Comparison of ENCODE assay signal across 35 cellular contexts in genomic region chr17:58165981-58166380, GRCh38. TPM values are rescaled to one million over a fixed set of nuclear protein-coding genes. Genes with fewer than 3 reads are reported as not detected.
"Had no signal": no experiment of that assay in that cellular context is flagged by ENCODE, and none has a peak within 500 bp of the region (broad histone marks: within the 10 kb centered on the region; RNA-seq: fewer than 3 reads in every experiment).

No MANE protein-coding gene starts in this region.

- FAIRE-seq: bronchial epithelial cell, colon had no signal

- H3K4me1 Mint-ChIP-seq: WTC11 had no signal

- H3K9me3 Mint-ChIP-seq: activated CD4-positive, alpha-beta memory T cell treated with anti-CD3 and anti-CD28 coated beads, Interleukin-2, amount 10 ng/mL, durations not matched to agents 7 days and 5 days; activated naive CD4-positive, alpha-beta T cell treated with anti-CD3 and anti-CD28 coated beads, Interleukin-2, amount 50 U/mL, for 72 hours; activated T-cell treated with anti-CD3 and anti-CD28 coated beads, Interleukin-2, amount 50 U/mL, for 24 hours; activated T-helper 2 cell treated with anti-CD3 and anti-CD28 coated beads, Interferon-gamma antibody, Interleukin-2, Interleukin-4, amounts not matched to agents 10 μg/mL and 5 μg/mL and 100 μg/mL, durations not matched to agents 14 hours and 24 hours and 36 hours; central memory CD8-positive, alpha-beta T cell; immature natural killer cell; type B pancreatic cell had no signal

- H3K36me3 Mint-ChIP-seq: activated naive CD4-positive, alpha-beta T cell treated with anti-CD3 and anti-CD28 coated beads, Interleukin-2, amount 50 U/mL, for 72 hours; stimulated activated memory B cell treated with anti-CD40 and anti-IgM and Interleukin-4, amounts not matched to agents 10 μg/mL and 1 μg/mL and 100 μg/mL, for 72 hours; type B pancreatic cell; WTC11 had no signal

- H3K27ac Mint-ChIP-seq: activated CD4-positive, alpha-beta memory T cell treated with anti-CD3 and anti-CD28 coated beads, Interleukin-2, amount 10 ng/mL, durations not matched to agents 7 days and 5 days; activated CD4-positive, alpha-beta T cell treated with anti-CD3 and anti-CD28 coated beads, Interleukin-2, amount 10 ng/mL, durations not matched to agents 7 days and 5 days; activated naive CD4-positive, alpha-beta T cell treated with anti-CD3 and anti-CD28 coated beads, Interleukin-2, amount 50 U/mL, for 72 hours; activated T-cell treated with anti-CD3 and anti-CD28 coated beads, Interleukin-2, amount 50 U/mL, for 24 hours; activated T-helper 2 cell treated with anti-CD3 and anti-CD28 coated beads, Interferon-gamma antibody, Interleukin-2, Interleukin-4, amounts not matched to agents 10 μg/mL and 5 μg/mL and 100 μg/mL, durations not matched to agents 14 hours and 24 hours and 36 hours; immature natural killer cell; memory B cell; stimulated activated memory B cell treated with anti-CD40 and anti-IgM and Interleukin-4, amounts not matched to agents 10 μg/mL and 1 μg/mL and 100 μg/mL, for 72 hours; stimulated activated naive CD8-positive, alpha-beta T cell treated with anti-CD3 and anti-CD28 coated beads, Interleukin-15, amount 100 ng/mL, for 72 hours; type B pancreatic cell; WTC11 had no signal

- H3K4me3 Mint-ChIP-seq: activated CD4-positive, alpha-beta memory T cell treated with anti-CD3 and anti-CD28 coated beads, Interleukin-2, amount 10 ng/mL, durations not matched to agents 7 days and 5 days; activated CD4-positive, alpha-beta T cell treated with anti-CD3 and anti-CD28 coated beads, Interleukin-2, amount 10 ng/mL, durations not matched to agents 7 days and 5 days; activated T-cell treated with anti-CD3 and anti-CD28 coated beads, Interleukin-2, amount 50 U/mL, for 24 hours; central memory CD8-positive, alpha-beta T cell; immature natural killer cell; memory B cell; naive thymus-derived CD4-positive, alpha-beta T cell; stimulated activated memory B cell treated with anti-CD40 and anti-IgM and Interleukin-4, amounts not matched to agents 10 μg/mL and 1 μg/mL and 100 μg/mL, for 72 hours; stimulated activated naive CD8-positive, alpha-beta T cell treated with anti-CD3 and anti-CD28 coated beads, Interleukin-15, amount 100 ng/mL, for 72 hours; type B pancreatic cell; WTC11 had no signal

- H3K27me3 Mint-ChIP-seq: activated T-cell treated with anti-CD3 and anti-CD28 coated beads, Interleukin-2, amount 50 U/mL, for 24 hours; central memory CD8-positive, alpha-beta T cell; stimulated activated naive CD8-positive, alpha-beta T cell treated with anti-CD3 and anti-CD28 coated beads, Interleukin-15, amount 100 ng/mL, for 72 hours had no signal

- ATAC-seq: activated naive CD4-positive, alpha-beta T cell treated with anti-CD3 and anti-CD28 coated beads, Interleukin-2, amount 50 U/mL, for 72 hours; foreskin keratinocyte; heart left ventricle; naive thymus-derived CD4-positive, alpha-beta T cell; stimulated activated memory B cell treated with anti-CD40 and anti-IgM and Interleukin-4, amounts not matched to agents 10 μg/mL and 1 μg/mL and 100 μg/mL, for 72 hours; stimulated activated naive CD8-positive, alpha-beta T cell treated with anti-CD3 and anti-CD28 coated beads, Interleukin-15, amount 100 ng/mL, for 72 hours; WTC11 had no signal

- DNase-seq: activated CD4-positive, alpha-beta memory T cell treated with anti-CD3 and anti-CD28 coated beads, Interleukin-2, amount 10 ng/mL, durations not matched to agents 7 days and 5 days; activated CD4-positive, alpha-beta T cell treated with anti-CD3 and anti-CD28 coated beads for 1 hour; activated CD4-positive, alpha-beta T cell treated with anti-CD3 and anti-CD28 coated beads, Interleukin-2, amount 10 ng/mL, durations not matched to agents 7 days and 5 days; activated CD8-positive, alpha-beta memory T cell treated with anti-CD3 and anti-CD28 coated beads, Interleukin-2, amount 50 U/mL, for 48 hours; activated T-cell treated with anti-CD3 and anti-CD28 coated beads, Interleukin-2, amount 50 U/mL, for 24 hours; anterior cingulate cortex; dermis blood vessel endothelial cell; effector CD4-positive, alpha-beta T cell; foreskin keratinocyte; heart left ventricle; hypothalamus; immature natural killer cell; midbrain; ovary; stimulated activated CD4-positive, alpha-beta T cell treated with anti-CD3 and anti-CD28 coated beads, Interleukin-1b, Interleukin-23, amount 100 ng/mL, for 48 hours; stimulated activated CD4-positive, alpha-beta T cell treated with anti-CD3 and anti-CD28 coated beads, Interleukin-4, amount 100 ng/mL, for 4 hours; stimulated activated CD8-positive, alpha-beta memory T cell treated with anti-CD3 and anti-CD28 coated beads, Interleukin-4, amount 100 ng/mL, for 48 hours; stimulated activated naive CD8-positive, alpha-beta T cell treated with anti-CD3 and anti-CD28 coated beads, Interleukin-15, amount 100 ng/mL, for 72 hours; substantia nigra had no signal

RNA-seq across cellular contexts. Expression of gene OR4D2, which starts 0.8 kb away (rescaled TPM):
- total RNA-seq: activated CD4-positive, alpha-beta memory T cell treated with anti-CD3 and anti-CD28 coated beads, Interleukin-2, amount 10 ng/mL, durations not matched to agents 7 days and 5 days; activated CD4-positive, alpha-beta T cell treated with anti-CD3 and anti-CD28 coated beads, Interleukin-2, amount 10 ng/mL, durations not matched to agents 7 days and 5 days; activated naive CD4-positive, alpha-beta T cell treated with anti-CD3 and anti-CD28 coated beads, Interleukin-2, amount 50 U/mL, for 72 hours; activated T-helper 2 cell treated with anti-CD3 and anti-CD28 coated beads, Interferon-gamma antibody, Interleukin-2, Interleukin-4, amounts not matched to agents 10 μg/mL and 5 μg/mL and 100 μg/mL, durations not matched to agents 14 hours and 24 hours and 36 hours; bronchial epithelial cell; dermis blood vessel endothelial cell; esophagus muscularis mucosa; foreskin keratinocyte; heart left ventricle; kidney epithelial cell; lower leg skin; naive thymus-derived CD4-positive, alpha-beta T cell; ovary; prostate gland; smooth muscle cell; vagina; WTC11 had no signal

RNA-seq across cellular contexts. Expression of gene OR4D1, which starts 17.8 kb away (rescaled TPM):
- total RNA-seq: bronchial epithelial cell, dermis blood vessel endothelial cell, esophagus muscularis mucosa, foreskin keratinocyte, heart left ventricle, kidney epithelial cell, ovary, smooth muscle cell, vagina had no signal

RNA-seq across cellular contexts. Expression of gene EPX, which starts 26.5 kb away (rescaled TPM):
- total RNA-seq: activated CD4-positive, alpha-beta memory T cell treated with anti-CD3 and anti-CD28 coated beads, Interleukin-2, amount 10 ng/mL, durations not matched to agents 7 days and 5 days; activated CD4-positive, alpha-beta T cell treated with anti-CD3 and anti-CD28 coated beads, Interleukin-2, amount 10 ng/mL, durations not matched to agents 7 days and 5 days; activated naive CD4-positive, alpha-beta T cell treated with anti-CD3 and anti-CD28 coated beads, Interleukin-2, amount 50 U/mL, for 72 hours; activated T-helper 2 cell treated with anti-CD3 and anti-CD28 coated beads, Interferon-gamma antibody, Interleukin-2, Interleukin-4, amounts not matched to agents 10 μg/mL and 5 μg/mL and 100 μg/mL, durations not matched to agents 14 hours and 24 hours and 36 hours; bronchial epithelial cell; dermis blood vessel endothelial cell; esophagus muscularis mucosa; foreskin keratinocyte; heart left ventricle; kidney epithelial cell; lower leg skin; naive thymus-derived CD4-positive, alpha-beta T cell; ovary; prostate gland; smooth muscle cell; vagina; WTC11 had no signal
